Comparison of ENCODE assay signal across 11 cellular contexts in genomic region chr1:87805661-87806376, GRCh38.
A peak's percentile ranks its signal among the peaks of the same experiment; 100 is the strongest.
DNase-seq lines count a peak whose midpoint lies in the region; ATAC-seq, FAIRE-seq and TF ChIP-seq lines count a peak whose summit lies in the region.
"Had no signal": no experiment of that assay in that cellular context is flagged by ENCODE, and none has a peak within 500 bp of the region (broad histone marks: within the 10 kb centered on the region; RNA-seq: fewer than 3 reads in every experiment).

No MANE protein-coding gene starts in this region.

- TF ChIP-seq POLR2A in breast epithelium (IDR thresholded peaks at IDR 0.05), result no peak
- no peak for TF ChIP-seq POLR2A in HepG2 (IDR thresholded peaks at IDR 0.05; ENCODE audit: insufficient read depth in 1 of 2, low read depth in 2 of 2, low read length in 2 of 2)

- intact Hi-C loops in MCF 10A (cut with micrococcal nuclease), result no loop called here
- intact Hi-C loops in breast epithelium (cut with DNase I; ENCODE audit: low total_unique reads), result no loop called here
- intact Hi-C loops in HepG2 (cut with micrococcal nuclease; ENCODE audit: unreplicated experiment), result no loop called here
- intact Hi-C loops in aorta (cut with DNase I), result no loop called here

- H3K9me3 Mint-ChIP-seq in MCF 10A (ENCODE audit: unreplicated experiment), result no peaks in the 10 kb centered on the region
- H3K9me3 Mint-ChIP-seq in brain, result peaks cover 0 to 13% (median under 1%) of the 10 kb centered on the region in 5 experiments

- H4K20me1 ChIP-seq in HepG2 (ENCODE audit: insufficient read depth, low read length), result no peaks in the 10 kb centered on the region

- POLR2A ChIA-PET in MCF 10A (lab: Yijun Ruan, JAX), result interaction anchor here (0.7 to 1.2 kb wide), 7 partner anchors 9 to 474 kb away, joined by 3 to 5 read pairs (median 3); no protein-coding TSS in a partner anchor
- POLR2A ChIA-PET in HepG2 (lab: Yijun Ruan, JAX), result interaction anchor here (1.1 to 2.7 kb wide), 2 partner anchors 10 to 478 kb away, joined by 3 to 19 read pairs; no protein-coding TSS in a partner anchor

- H3K9me3 ChIP-seq in breast epithelium, result no peaks in the 10 kb centered on the region
- no peaks in the 10 kb centered on the region for H3K9me3 ChIP-seq in HepG2 (ENCODE audit: low read length)
- no peaks in the 10 kb centered on the region for H3K9me3 ChIP-seq in aorta (ENCODE audit: control insufficient read depth, low read length)

- H3K4me1 Mint-ChIP-seq in MCF 10A (ENCODE audit: insufficient read depth, unreplicated experiment), result peaks cover 17% of the 10 kb centered on the region
- peaks cover 20% of the 10 kb centered on the region for H3K4me1 Mint-ChIP-seq in brain

- CTCF ChIA-PET in MCF 10A (lab: Yijun Ruan, JAX), result interaction anchor here (0.6 to 1.4 kb wide), 5 partner anchors 13 to 1035 kb away, joined by 3 to 5 read pairs (median 4); no protein-coding TSS in a partner anchor
- CTCF ChIA-PET in HepG2 (lab: Yijun Ruan, JAX; ENCODE audit: low intra/inter-chr PET ratio, low total read pairs), result no interaction called here

- H3K27ac Mint-ChIP-seq in MCF 10A (ENCODE audit: low read depth, unreplicated experiment) (peak overlapping the region; percentile 61), brain (peak overlapping the region in 3 of 5 experiments; percentile 26 to 89 (median 56))

- no peaks in the 10 kb centered on the region for H3K36me3 Mint-ChIP-seq in MCF 10A (ENCODE audit: insufficient read depth, unreplicated experiment)
- H3K36me3 Mint-ChIP-seq in brain, result no peaks in the 10 kb centered on the region

- H3K4me3 Mint-ChIP-seq in MCF 10A (ENCODE audit: unreplicated experiment), result peak overlapping the region; percentile 56
- peak overlapping the region in 2 of 5 experiments; percentile 40 to 41 for H3K4me3 Mint-ChIP-seq in brain

- FAIRE-seq in HepG2 (lab: Jason Lieb, UNC), result no peak

- H2AFZ ChIP-seq in HepG2 (ENCODE audit: low read length), result peak overlapping the region; percentile 62

- ATAC-seq in HepG2 (peak; percentile 59), aorta (ENCODE audit: low FRiP score) (no peak), HG03045 (IDR thresholded peaks at IDR 0.05; ENCODE audit: unreplicated experiment) (no peak)

- TF ChIP-seq CTCF in MCF 10A (IDR thresholded peaks at IDR 0.05; ENCODE audit: unreplicated experiment) (no peak), breast epithelium (IDR thresholded peaks at IDR 0.05) (no peak), brain (conservative IDR thresholded peaks at IDR 0.05) (no peak), HepG2 (CRISPR knock-in tag; IDR thresholded peaks at IDR 0.05) (no peak)

- TF ChIP-seq EP300 in HepG2 (IDR thresholded peaks at IDR 0.05; ENCODE audit: low read depth in 2 of 2, low read length in 2 of 2), result no peak
- TF ChIP-seq EP300 in HepG2 (CRISPR knock-in tag; IDR thresholded peaks at IDR 0.05; ENCODE audit: borderline replicate concordance), result no peak

- no TSS peak for BruUV-seq in MCF 10A (replicated peaks; lab: Mats Ljungman, UMichigan)
- BruUV-seq in HepG2 (replicated peaks; lab: Mats Ljungman, UMichigan), result no TSS peak

- H3K4me1 ChIP-seq in breast epithelium (no peaks in the 10 kb centered on the region), HepG2 (ENCODE audit: insufficient read depth, low read length) (peaks cover 62% of the 10 kb centered on the region), aorta (ENCODE audit: control insufficient read depth in 1 of 2, insufficient read depth in 2 of 2, low read length in 2 of 2) (no peaks in the 10 kb centered on the region)

- WGBS in HepG2 (ENCODE audit: low lambda C conversion rate), result 43% methylated on average over 14 of the region's 14 CpGs
- WGBS in aorta, 2 donors, result 11 to 16% methylated on average over 14 of the region's 14 CpGs

- H3K4me3 ChIP-seq in breast epithelium (no peak overlapping the region), HepG2 (replicated peaks in 1 of 3; ENCODE audit: insufficient read depth in 1 of 3, low read depth in 2 of 3, low read length in 3 of 3) (peak overlapping the region in 1 of 3 experiments; percentile 26; a peak in 1 of 6 replicates), aorta (ENCODE audit: low read length in 2 of 2) (peak overlapping the region; percentile 8 to 26)

- H3K27me3 Mint-ChIP-seq in MCF 10A (ENCODE audit: insufficient read depth, unreplicated experiment) (no peaks in the 10 kb centered on the region), brain (peaks cover 3% of the 10 kb centered on the region)

- no peaks in the 10 kb centered on the region for H3K79me2 ChIP-seq in HepG2 (ENCODE audit: insufficient read depth, low read length)

- H3K36me3 ChIP-seq in breast epithelium, result no peaks in the 10 kb centered on the region
- H3K36me3 ChIP-seq in HepG2 (replicated peaks in 1 of 2; ENCODE audit: control insufficient read depth in 1 of 2, insufficient read depth in 2 of 2, low read length in 2 of 2), result no peaks in the 10 kb centered on the region
- H3K36me3 ChIP-seq in aorta (ENCODE audit: control insufficient read depth in 1 of 2, insufficient read depth in 2 of 2, low read length in 1 of 2), result no peaks in the 10 kb centered on the region

- DNase-seq in MCF 10A (ENCODE audit: unreplicated experiment) (peak; percentile 43), breast epithelium (ENCODE audit: low spot score in 2 of 2) (no peak), HepG2 (ENCODE audit: low spot score) (peak; percentile 27), aorta (no peak), SK-N-DZ (ENCODE audit: low spot score) (no peak), DMS79 (lab: John Stamatoyannopoulos, UW) (no peak)
- DNase-seq: activated CD4-positive, alpha-beta T cell treated with anti-CD3 and anti-CD28 coated beads for 48 hours; NCI-H1092 treated with DMSO at 0.1 percent for 48 hours had no signal

- H3K4me2 ChIP-seq in HepG2 (ENCODE audit: low read depth, low read length), result peak overlapping the region; percentile 51

- in situ Hi-C loops in HepG2 (cut with HindIII; ENCODE audit: extremely low pct_ligation_motif_present, low pct_unique_long_range_greater_than_20kb), result no loop called here

- H3K27me3 ChIP-seq in breast epithelium (no peaks in the 10 kb centered on the region), HepG2 (ENCODE audit: control insufficient read depth in 1 of 2, insufficient read depth in 2 of 2, low read length in 2 of 2) (no peaks in the 10 kb centered on the region), aorta (ENCODE audit: control insufficient read depth in 1 of 2, insufficient read depth in 2 of 2, low read length in 1 of 2) (no peaks in the 10 kb centered on the region)

- TF ChIP-seq RAD21 in HepG2 (CRISPR knock-in tag; IDR thresholded peaks at IDR 0.05), result no peak

- H3K27ac ChIP-seq in breast epithelium (no peak overlapping the region), HepG2 (ENCODE audit: extremely low read length, insufficient read depth, low read length) (no peak overlapping the region), aorta (ENCODE audit: low read depth in 1 of 2, low read length in 2 of 2) (peak overlapping the region in 1 of 2 donors; percentile 43)
- H3K27ac ChIP-seq: 22Rv1 had no signal

- H3K9ac ChIP-seq in HepG2 (ENCODE audit: insufficient read depth, low read depth, low read length), result no peak overlapping the region

TF ChIP-seq in HepG2, 621 proteins besides CTCF, POLR2A, EP300 and RAD21 (continues in another document):
- TF ChIP-seq SMAD3 (CRISPR knock-in tag; IDR thresholded peaks at IDR 0.05), result 0 out of 2 replicates have a peak, but pooled peaks have one; percentile 25
- 0 out of 2 replicates have a peak, but pooled peaks have one; percentile 9 for TF ChIP-seq HNF1A (IDR thresholded peaks at IDR 0.05; ENCODE audit: low read depth)
- TF ChIP-seq HNF1A (CRISPR knock-in tag; IDR thresholded peaks at IDR 0.05; ENCODE audit: borderline replicate concordance), result no peak
- TF ChIP-seq FOSL2 (CRISPR knock-in tag; IDR thresholded peaks at IDR 0.05), result peak; percentile 32; the same call in 1 of the 2 replicates
- no peak for TF ChIP-seq ATRX (CRISPR knock-in tag; IDR thresholded peaks at IDR 0.05; ENCODE audit: borderline replicate concordance)

Comparison
In these comparisons a context has a peak if more than half of its experiments do, and no peak if none do; other contexts are left out.
1. DNase-seq: peak in MCF 10A (single experiment) and HepG2 (single experiment); none in breast epithelium (0 of 2), aorta (0 of 2), SK-N-DZ (single experiment) and DMS79 (single experiment).
2. H3K4me3 ChIP-seq: peak in aorta (2 of 2); none in breast epithelium (0 of 3).